In the genomic region with DNA sequence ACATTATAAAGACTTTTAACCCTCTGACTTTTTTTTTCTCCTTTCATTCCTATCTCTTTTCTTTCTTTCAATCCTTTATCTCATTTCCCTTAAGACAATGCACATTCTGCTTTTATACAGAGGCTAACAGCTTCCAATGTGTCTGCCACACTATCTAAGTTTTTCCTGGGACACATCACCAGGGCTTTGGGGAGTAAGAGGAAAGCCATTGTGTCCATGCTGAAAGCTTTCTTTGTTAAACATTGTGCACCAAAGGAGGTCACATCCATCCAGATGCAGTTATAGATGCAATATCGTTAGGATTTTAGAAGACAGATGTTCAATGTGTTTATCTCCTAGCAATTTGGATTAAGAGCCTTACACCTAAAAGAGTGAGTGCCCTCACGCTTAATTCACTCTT, we compare ENCODE assay signal across 14 cellular contexts.
A peak's percentile ranks its signal among the peaks of the same experiment; 100 is the strongest.
DNase-seq lines count a peak whose midpoint lies in the region; ATAC-seq lines count a peak whose summit lies in the region.
"Had no signal": no experiment of that assay in that cellular context is flagged by ENCODE, and none has a peak within 500 bp of the region (broad histone marks: within the 10 kb centered on the region; RNA-seq: fewer than 3 reads in every experiment).

No MANE protein-coding gene starts in this region.

- no peak overlapping the region for H4K91ac ChIP-seq in trophoblast cell (ENCODE audit: low read depth, low read length)

- H2BK5ac ChIP-seq in trophoblast cell (ENCODE audit: low read depth, low read length, poor library complexity): no peak overlapping the region

- no peak overlapping the region for H3K14ac ChIP-seq in trophoblast cell (ENCODE audit: low read length)

- H3K18ac ChIP-seq in trophoblast cell (ENCODE audit: low read length): no peak overlapping the region

- ATAC-seq in HG02973 (IDR thresholded peaks at IDR 0.05; ENCODE audit: unreplicated experiment) (no peak), GM18511 (IDR thresholded peaks at IDR 0.05; ENCODE audit: unreplicated experiment) (no peak)

- no peak overlapping the region for H3K4me2 ChIP-seq in trophoblast cell (ENCODE audit: low read length)

- H4K12ac ChIP-seq in trophoblast cell (ENCODE audit: low read depth, low read length): no peak overlapping the region

- no CpG with 5 or more reads among the region's 2 CpGs for WGBS in trophoblast cell (ENCODE audit: extremely low coverage, insufficient coverage, insufficient read length)

- H4K8ac ChIP-seq in trophoblast cell (ENCODE audit: low read depth, low read length): no peak overlapping the region

- H3K27ac ChIP-seq in trophoblast cell (ENCODE audit: low read depth, low read length): no peak overlapping the region
- H3K27ac ChIP-seq: GM23248 had no signal

- no peak overlapping the region for H2BK12ac ChIP-seq in trophoblast cell (ENCODE audit: low read length)

- peak; percentile 8 for DNase-seq in NCI-H82 treated with DMSO at 0.1 percent for 48 hours (lab: John Stamatoyannopoulos, UW; ENCODE audit: unreplicated experiment)
- peak; percentile 57 for DNase-seq in medulla oblongata (ENCODE audit: extremely low spot score)
- DNase-seq in trophoblast cell: no peak
- no peak for DNase-seq in UCSD-AML1 (lab: John Stamatoyannopoulos, UW; ENCODE audit: unreplicated experiment)
- DNase-seq: Calu3; CD4-positive, alpha-beta memory T cell; COR-L47; DMS53; DND-41; GM23248; H7; HCEC 1CT had no signal

- peak overlapping the region; percentile 35 for H3K23ac ChIP-seq in trophoblast cell (ENCODE audit: low read length)

- no peak overlapping the region for H3K4ac ChIP-seq in trophoblast cell (ENCODE audit: low read depth, low read length)

- no peaks in the 10 kb centered on the region for H3K9me3 ChIP-seq in trophoblast cell (ENCODE audit: insufficient read depth, low read depth, low read length)

- no peaks in the 10 kb centered on the region for H3K36me3 ChIP-seq in trophoblast cell (ENCODE audit: control insufficient read depth in 1 of 2, insufficient read depth in 2 of 2, low read length in 2 of 2)

- H2BK120ac ChIP-seq in trophoblast cell (ENCODE audit: insufficient read depth, low read length, poor library complexity): no peak overlapping the region

- H3K79me2 ChIP-seq in trophoblast cell (ENCODE audit: control insufficient read depth, insufficient read depth, low read length, poor library complexity): no peaks in the 10 kb centered on the region

- no peaks in the 10 kb centered on the region for H3K4me1 ChIP-seq in trophoblast cell (ENCODE audit: control insufficient read depth in 1 of 2, insufficient read depth in 2 of 2, low read length in 2 of 2)

- H3K27me3 ChIP-seq in trophoblast cell (ENCODE audit: insufficient read depth, low read length): no peaks in the 10 kb centered on the region

- H2AK5ac ChIP-seq in trophoblast cell (ENCODE audit: low read length): no peak overlapping the region

- H3K4me3 ChIP-seq in trophoblast cell (ENCODE audit: low read depth, low read length): no peak overlapping the region
- H3K4me3 ChIP-seq: GM23248 had no signal

- H3K79me1 ChIP-seq in trophoblast cell (ENCODE audit: low read length): no peaks in the 10 kb centered on the region

- H2AFZ ChIP-seq in trophoblast cell (ENCODE audit: insufficient read depth, low read length, poor library complexity): no peak overlapping the region
- H2AFZ ChIP-seq: GM23248 had no signal

- no peak overlapping the region for H3K9ac ChIP-seq in trophoblast cell (ENCODE audit: low read length)
- H3K9ac ChIP-seq: GM23248 had no signal

Comparison
In these comparisons a context has a peak if more than half of its experiments do, and no peak if none do; other contexts are left out.
1. DNase-seq: peak in NCI-H82 treated with DMSO at 0.1 percent for 48 hours (single experiment) and medulla oblongata (single experiment); none in trophoblast cell (0 of 2) and UCSD-AML1 (single experiment).